9 cellular contexts compared by ENCODE assay signal in genomic region chr16:29029168-29029994, GRCh38. TPM values are rescaled to one million over a fixed set of nuclear protein-coding genes. Genes with fewer than 3 reads are reported as not detected.
DNase-seq lines count a peak whose midpoint lies in the region; ATAC-seq and TF ChIP-seq lines count a peak whose summit lies in the region.
"Had no signal": no experiment of that assay in that cellular context is flagged by ENCODE, and none has a peak within 500 bp of the region (broad histone marks: within the 10 kb centered on the region; RNA-seq: fewer than 3 reads in every experiment).

No MANE protein-coding gene starts in this region.

- no peaks in the 10 kb centered on the region for H3K27me3 ChIP-seq in ascending aorta
- H3K27me3 ChIP-seq in naive thymus-derived CD4-positive, alpha-beta T cell (ENCODE audit: control insufficient read depth in 2 of 2, insufficient read depth in 2 of 2, low read length in 2 of 2), result no peaks in the 10 kb centered on the region

- H3K4me1 ChIP-seq in ascending aorta, result no peaks in the 10 kb centered on the region
- peaks cover 14 to 30% of the 10 kb centered on the region in 2 donors for H3K4me1 ChIP-seq in naive thymus-derived CD4-positive, alpha-beta T cell (ENCODE audit: control insufficient read depth in 2 of 2, insufficient read depth in 2 of 2, low read length in 2 of 2)

- H3K27me3 Mint-ChIP-seq in naive thymus-derived CD4-positive, alpha-beta T cell, result no peaks in the 10 kb centered on the region
- no peaks in the 10 kb centered on the region for H3K27me3 Mint-ChIP-seq in stimulated activated naive CD8-positive, alpha-beta T cell treated with anti-CD3 and anti-CD28 coated beads, Interleukin-15, amount 100 ng/mL, for 72 hours

- H3K4me3 Mint-ChIP-seq in naive thymus-derived CD4-positive, alpha-beta T cell, result peak overlapping the region in 6 of 10 donors; percentile 17 to 46 (median 38)
- H3K4me3 Mint-ChIP-seq in stimulated activated naive CD8-positive, alpha-beta T cell treated with anti-CD3 and anti-CD28 coated beads, Interleukin-15, amount 100 ng/mL, for 72 hours, result peak overlapping the region; percentile 38 to 70

- peak overlapping the region in 8 of 9 donors; percentile 38 to 90 (median 63) for H3K27ac Mint-ChIP-seq in naive thymus-derived CD4-positive, alpha-beta T cell
- H3K27ac Mint-ChIP-seq in stimulated activated naive CD8-positive, alpha-beta T cell treated with anti-CD3 and anti-CD28 coated beads, Interleukin-15, amount 100 ng/mL, for 72 hours, result peak overlapping the region; percentile 86 to 93

- POLR2A ChIA-PET in naive thymus-derived CD4-positive, alpha-beta T cell (lab: Charles Lee), result interaction anchor here (0.8 to 2.9 kb wide), 10 partner anchors 8 to 75 kb away, joined by 3 to 28 read pairs (median 4); partner anchors contain the start of genes LAT and SPNS1

- no peaks in the 10 kb centered on the region for H3K9me3 ChIP-seq in ascending aorta
- no peaks in the 10 kb centered on the region for H3K9me3 ChIP-seq in naive thymus-derived CD4-positive, alpha-beta T cell (ENCODE audit: control insufficient read depth in 2 of 3, low read length in 3 of 3)

- no peak overlapping the region for H3K4me3 ChIP-seq in ascending aorta
- peak overlapping the region; percentile 34 for H3K4me3 ChIP-seq in naive thymus-derived CD4-positive, alpha-beta T cell (ENCODE audit: low read length)

- peak; percentile 58 for DNase-seq in DMS 273 (lab: John Stamatoyannopoulos, UW; ENCODE audit: unreplicated experiment)
- no peak for DNase-seq in DMS 273 treated with DMSO at 0.1 percent for 48 hours (lab: John Stamatoyannopoulos, UW)
- DNase-seq in T-helper 9 cell, result peak; percentile 11
- DNase-seq in ascending aorta (ENCODE audit: low spot score in 2 of 2), result peak; percentile 15 to 59
- peak in 2 of 9 donors; percentile 58 to 85 for DNase-seq in naive thymus-derived CD4-positive, alpha-beta T cell
- peak; percentile 86 to 92 for DNase-seq in stimulated activated naive CD8-positive, alpha-beta T cell treated with anti-CD3 and anti-CD28 coated beads, Interleukin-15, amount 100 ng/mL, for 72 hours
- DNase-seq in NCI-H524 treated with DMSO at 0.1 percent for 48 hours (lab: John Stamatoyannopoulos, UW), result no peak
- no peak for DNase-seq in NCI-H2081 treated with DMSO at 0.1 percent for 48 hours (lab: John Stamatoyannopoulos, UW)

- peaks cover 12 to 46% (median 39%) of the 10 kb centered on the region in 7 donors for H3K4me1 Mint-ChIP-seq in naive thymus-derived CD4-positive, alpha-beta T cell
- peaks cover 65% of the 10 kb centered on the region for H3K4me1 Mint-ChIP-seq in stimulated activated naive CD8-positive, alpha-beta T cell treated with anti-CD3 and anti-CD28 coated beads, Interleukin-15, amount 100 ng/mL, for 72 hours

- CTCF ChIA-PET in naive thymus-derived CD4-positive, alpha-beta T cell (lab: Charles Lee), result interaction anchor here (1.2 to 1.5 kb wide), 2 partner anchors 9 to 52 kb away, joined by 3 to 4 read pairs; no protein-coding TSS in a partner anchor

- no peaks in the 10 kb centered on the region for H3K36me3 Mint-ChIP-seq in naive thymus-derived CD4-positive, alpha-beta T cell

- no peak for TF ChIP-seq CTCF in ascending aorta (IDR thresholded peaks at IDR 0.05)

- intact Hi-C loops in ascending aorta (cut with DNase I), result no loop called here
- intact Hi-C loops in naive thymus-derived CD4-positive, alpha-beta T cell (cut with micrococcal nuclease), result no loop called here

- no peaks in the 10 kb centered on the region for H3K36me3 ChIP-seq in ascending aorta
- no peaks in the 10 kb centered on the region for H3K36me3 ChIP-seq in naive thymus-derived CD4-positive, alpha-beta T cell (ENCODE audit: control insufficient read depth in 2 of 3, insufficient read depth in 3 of 3, low read length in 3 of 3)

- ATAC-seq in naive thymus-derived CD4-positive, alpha-beta T cell, result peak; percentile 66
- ATAC-seq in stimulated activated naive CD8-positive, alpha-beta T cell treated with anti-CD3 and anti-CD28 coated beads, Interleukin-15, amount 100 ng/mL, for 72 hours, result peak; percentile 99

- H3K27ac ChIP-seq in ascending aorta, result no peak overlapping the region
- H3K27ac ChIP-seq in naive thymus-derived CD4-positive, alpha-beta T cell (ENCODE audit: low read depth, low read length), result no peak overlapping the region
- H3K27ac ChIP-seq: 22Rv1 had no signal

- H3K9me3 Mint-ChIP-seq in naive thymus-derived CD4-positive, alpha-beta T cell, result peaks cover 0 to 1% (median 0%) of the 10 kb centered on the region in 11 donors
- no peaks in the 10 kb centered on the region for H3K9me3 Mint-ChIP-seq in stimulated activated naive CD8-positive, alpha-beta T cell treated with anti-CD3 and anti-CD28 coated beads, Interleukin-15, amount 100 ng/mL, for 72 hours

RNA-seq across cellular contexts. Expression of gene LAT, which starts 44.5 kb away (rescaled TPM):
- total RNA-seq in ascending aorta, result 53.4 TPM
- total RNA-seq in naive thymus-derived CD4-positive, alpha-beta T cell, result 100 to 1,000 TPM; 179 to 476 (median 342) TPM
- polyA plus RNA-seq in naive thymus-derived CD4-positive, alpha-beta T cell, result 100 to 1,000 TPM; 317 to 445 TPM

RNA-seq across cellular contexts. Expression of gene SPNS1, which starts 54.8 kb away (rescaled TPM):
- 59.3 TPM for total RNA-seq in ascending aorta
- 10 to 100 TPM; 31.1 to 47.0 (median 42.1) TPM for total RNA-seq in naive thymus-derived CD4-positive, alpha-beta T cell
- 10 to 100 TPM; 22.6 to 40.4 TPM for polyA plus RNA-seq in naive thymus-derived CD4-positive, alpha-beta T cell

Comparison
In these comparisons a context has a peak if more than half of its experiments do, and no peak if none do; other contexts are left out.
1. DNase-seq: peak in DMS 273 (single experiment), T-helper 9 cell (single experiment), ascending aorta (2 of 2) and stimulated activated naive CD8-positive, alpha-beta T cell treated with anti-CD3 and anti-CD28 coated beads, Interleukin-15, amount 100 ng/mL, for 72 hours (2 of 2); none in DMS 273 treated with DMSO at 0.1 percent for 48 hours (single experiment), NCI-H524 treated with DMSO at 0.1 percent for 48 hours (single experiment) and NCI-H2081 treated with DMSO at 0.1 percent for 48 hours (single experiment).